Comparison of ENCODE assay signal across 8 cellular contexts in genomic region chr14:59189822-59190368, GRCh38. TPM values are rescaled to one million over a fixed set of nuclear protein-coding genes. Genes with fewer than 3 reads are reported as not detected.
DNase-seq lines count a peak whose midpoint lies in the region; ATAC-seq and TF ChIP-seq lines count a peak whose summit lies in the region.

No MANE protein-coding gene starts in this region.

- H3K14ac ChIP-seq in trophoblast cell (ENCODE audit: low read length): no peak overlapping the region

- H2BK5ac ChIP-seq in trophoblast cell (ENCODE audit: low read depth, low read length, poor library complexity): no peak overlapping the region

- peak; percentile 49 for ATAC-seq in HG02588 (IDR thresholded peaks at IDR 0.05; ENCODE audit: unreplicated experiment)
- ATAC-seq in activated naive CD8-positive, alpha-beta T cell treated with anti-CD3 and anti-CD28 coated beads, Interleukin-2, amount 50 U/mL, for 24 hours: peak; percentile 26

- H3K79me2 ChIP-seq in trophoblast cell (ENCODE audit: control insufficient read depth, insufficient read depth, low read length, poor library complexity): peaks cover 10% of the 10 kb centered on the region

- CTCF ChIA-PET in GM10248 (lab: Yijun Ruan, JAX): interaction anchor here (0.8 to 2.1 kb wide), 6 partner anchors 12 to 294 kb away, joined by 3 to 8 read pairs (median 4); partner anchors contain the start of genes JKAMP and L3HYPDH

- no peak overlapping the region for H2BK12ac ChIP-seq in trophoblast cell (ENCODE audit: low read length)

- no CpG with 5 or more reads among the region's 24 CpGs for WGBS in trophoblast cell (ENCODE audit: extremely low coverage, insufficient coverage, insufficient read length)
- WGBS in tibial nerve, 2 donors: 1 to 2% methylated on average over 24 of the region's 24 CpGs

- no peak overlapping the region for H3K23ac ChIP-seq in trophoblast cell (ENCODE audit: low read length)

- peaks cover 6% of the 10 kb centered on the region for H3K27me3 Mint-ChIP-seq in activated naive CD8-positive, alpha-beta T cell treated with anti-CD3 and anti-CD28 coated beads, Interleukin-2, amount 50 U/mL, for 24 hours

- H3K79me1 ChIP-seq in trophoblast cell (ENCODE audit: low read length): peaks cover 11% of the 10 kb centered on the region

- H2AFZ ChIP-seq in trophoblast cell (ENCODE audit: insufficient read depth, low read length, poor library complexity): no peak overlapping the region

- no peak overlapping the region for H4K12ac ChIP-seq in trophoblast cell (ENCODE audit: low read depth, low read length)

- H3K27me3 ChIP-seq in trophoblast cell (ENCODE audit: insufficient read depth, low read length) (peaks cover 1% of the 10 kb centered on the region), tibial nerve (no peaks in the 10 kb centered on the region)

- H3K4me3 Mint-ChIP-seq in activated naive CD8-positive, alpha-beta T cell treated with anti-CD3 and anti-CD28 coated beads, Interleukin-2, amount 50 U/mL, for 24 hours: peak overlapping the region; percentile 87

- peaks cover 4 to 13% of the 10 kb centered on the region in 2 experiments for H3K4me1 ChIP-seq in trophoblast cell (ENCODE audit: control insufficient read depth in 1 of 2, insufficient read depth in 2 of 2, low read length in 2 of 2)
- H3K4me1 ChIP-seq in tibial nerve: peaks cover 0 to 38% (median 12%) of the 10 kb centered on the region in 4 donors

- H3K4me3 ChIP-seq in trophoblast cell (ENCODE audit: low read depth, low read length) (peak overlapping the region; percentile 96), tibial nerve (peak overlapping the region; percentile 63 to 85 (median 72))

- H2AK5ac ChIP-seq in trophoblast cell (ENCODE audit: low read length): no peak overlapping the region

- H3K36me3 ChIP-seq in trophoblast cell (ENCODE audit: control insufficient read depth in 1 of 2, insufficient read depth in 2 of 2, low read length in 2 of 2) (no peaks in the 10 kb centered on the region), tibial nerve (no peaks in the 10 kb centered on the region)

- TF ChIP-seq CTCF in GM10248 (IDR thresholded peaks at IDR 0.05; ENCODE audit: control extremely low read depth, extremely low read depth, low read depth, missing control alignments): no peak
- TF ChIP-seq CTCF in tibial nerve (IDR thresholded peaks at IDR 0.05): no peak

- H2BK120ac ChIP-seq in trophoblast cell (ENCODE audit: insufficient read depth, low read length, poor library complexity): no peak overlapping the region

- intact Hi-C loops in cardiac septum (cut with DNase I): loop anchor here (2.0 to 5.0 kb wide), 5 partner anchors 37 to 233 kb away; no protein-coding TSS in a partner anchor

- no peak overlapping the region for H4K8ac ChIP-seq in trophoblast cell (ENCODE audit: low read depth, low read length)

- H3K4me2 ChIP-seq in trophoblast cell (ENCODE audit: low read length): peak overlapping the region; percentile 82

- H3K27ac ChIP-seq in trophoblast cell (ENCODE audit: low read depth, low read length) (no peak overlapping the region), tibial nerve (peak overlapping the region; percentile 91 to 97 (median 94))

- TF ChIP-seq POLR2A in tibial nerve (IDR thresholded peaks at IDR 0.05): peak in 1 of 2 donors; percentile 23

- H3K36me3 Mint-ChIP-seq in activated naive CD8-positive, alpha-beta T cell treated with anti-CD3 and anti-CD28 coated beads, Interleukin-2, amount 50 U/mL, for 24 hours (ENCODE audit: low read depth): no peaks in the 10 kb centered on the region

- peak overlapping the region; percentile 48 for H3K27ac Mint-ChIP-seq in activated naive CD8-positive, alpha-beta T cell treated with anti-CD3 and anti-CD28 coated beads, Interleukin-2, amount 50 U/mL, for 24 hours

- H3K4ac ChIP-seq in trophoblast cell (ENCODE audit: low read depth, low read length): no peak overlapping the region

- H3K9me3 ChIP-seq in trophoblast cell (ENCODE audit: insufficient read depth, low read depth, low read length): no peaks in the 10 kb centered on the region
- H3K9me3 ChIP-seq in tibial nerve: no peaks in the 10 kb centered on the region

- peaks cover 16% of the 10 kb centered on the region for H3K4me1 Mint-ChIP-seq in activated naive CD8-positive, alpha-beta T cell treated with anti-CD3 and anti-CD28 coated beads, Interleukin-2, amount 50 U/mL, for 24 hours

- H3K9me3 Mint-ChIP-seq in activated naive CD8-positive, alpha-beta T cell treated with anti-CD3 and anti-CD28 coated beads, Interleukin-2, amount 50 U/mL, for 24 hours: no peaks in the 10 kb centered on the region

- DNase-seq in GM10248 (ENCODE audit: extremely low spot score) (peak; percentile 84), NCI-H1092 (lab: John Stamatoyannopoulos, UW) (peak; percentile 82), SKM-1 treated with dmso at 0.1 percent for 144 hours (lab: John Stamatoyannopoulos, UW; ENCODE audit: unreplicated experiment) (peak; percentile 34), cardiac septum (ENCODE audit: low spot score) (peak; percentile 89), trophoblast cell (peak; percentile 86 to 97), tibial nerve (ENCODE audit: low spot score in 2 of 2) (peak; percentile 76 to 82)
- DNase-seq in activated naive CD8-positive, alpha-beta T cell treated with anti-CD3 and anti-CD28 coated beads, Interleukin-2, amount 50 U/mL, for 24 hours: peak; percentile 80

- TF ChIP-seq EP300 in tibial nerve (IDR thresholded peaks at IDR 0.05): no peak

- POLR2A ChIA-PET in GM10248 (lab: Yijun Ruan, JAX): interaction anchor here (0.6 to 1.3 kb wide), 2 partner anchors 20 to 242 kb away, joined by 3 to 4 read pairs; no protein-coding TSS in a partner anchor

- H3K9ac ChIP-seq in trophoblast cell (ENCODE audit: low read length): no peak overlapping the region

- H3K18ac ChIP-seq in trophoblast cell (ENCODE audit: low read length): no peak overlapping the region

- H4K91ac ChIP-seq in trophoblast cell (ENCODE audit: low read depth, low read length): no peak overlapping the region

RNA-seq across cellular contexts. Expression of gene DAAM1, which starts 1.4 kb away (rescaled TPM):
- 83.8 TPM for total RNA-seq in cardiac septum
- 38.2 and 39.7 TPM in 2 replicates for polyA plus RNA-seq in trophoblast cell (2013)
- total RNA-seq in tibial nerve: 10 to 100 TPM; 40.0 to 86.7 (median 57.6) TPM

Comparison
In these comparisons a context has a peak if more than half of its experiments do, and no peak if none do; other contexts are left out.
1. DNase-seq: peak in every context shown above with its lines; median percentile 92 in trophoblast cell; 89 in cardiac septum; 84 in GM10248; 82 in NCI-H1092; 80 in activated naive CD8-positive, alpha-beta T cell treated with anti-CD3 and anti-CD28 coated beads, Interleukin-2, amount 50 U/mL, for 24 hours; 79 in tibial nerve; 34 in SKM-1 treated with dmso at 0.1 percent for 144 hours.